12 cellular contexts compared by ENCODE assay signal in genomic region chr5:151799407-151799806, GRCh38. TPM values are rescaled to one million over a fixed set of nuclear protein-coding genes. Genes with fewer than 3 reads are reported as not detected.
DNase-seq lines count a peak whose midpoint lies in the region; ATAC-seq and TF ChIP-seq lines count a peak whose summit lies in the region.
"Had no signal": no experiment of that assay in that cellular context is flagged by ENCODE, and none has a peak within 500 bp of the region (broad histone marks: within the 10 kb centered on the region; RNA-seq: fewer than 3 reads in every experiment).

No MANE protein-coding gene starts in this region.

- H3K4me3 ChIP-seq in testis, result no peak overlapping the region
- H3K4me3 ChIP-seq: cardiac muscle cell had no signal

- WGBS in testis, 2 donors, result 82 to 85% methylated on average over 3 of the region's 3 CpGs

- POLR2A ChIA-PET in activated naive CD8-positive, alpha-beta T cell treated with anti-CD3 and anti-CD28 coated beads, Interleukin-2, amount 10 ng/mL, durations not matched to agents 7 days and 5 days (lab: Charles Lee), result no interaction called here

- H3K27ac ChIP-seq in testis, result no peak overlapping the region
- H3K27ac ChIP-seq: cardiac muscle cell had no signal

- ATAC-seq in activated naive CD8-positive, alpha-beta T cell treated with anti-CD3 and anti-CD28 coated beads, Interleukin-2, amount 10 ng/mL, durations not matched to agents 7 days and 5 days (ENCODE audit: low read depth), result no peak

- no peaks in the 10 kb centered on the region for H3K9me3 Mint-ChIP-seq in activated T-cell treated with anti-CD3 and anti-CD28 coated beads, Interleukin-2, amount 50 U/mL, for 24 hours
- no peaks in the 10 kb centered on the region for H3K9me3 Mint-ChIP-seq in activated naive CD8-positive, alpha-beta T cell treated with anti-CD3 and anti-CD28 coated beads, Interleukin-2, amount 10 ng/mL, durations not matched to agents 7 days and 5 days
- no peaks in the 10 kb centered on the region for H3K9me3 Mint-ChIP-seq in nephron progenitor cell

- no peaks in the 10 kb centered on the region for H3K27me3 ChIP-seq in testis
- H3K27me3 ChIP-seq: cardiac muscle cell had no signal

- DNase-seq in activated T-cell treated with anti-CD3 and anti-CD28 coated beads, Interleukin-2, amount 50 U/mL, for 24 hours, result no peak
- DNase-seq in activated T-cell treated with anti-CD3 and anti-CD28 coated beads, Interleukin-2, amount 50 U/mL, for 48 hours, result no peak
- peak; percentile 36 for DNase-seq in LHCN-M2 (ENCODE audit: low read depth)
- no peak for DNase-seq in activated naive CD8-positive, alpha-beta T cell treated with anti-CD3 and anti-CD28 coated beads, Interleukin-2, amount 10 ng/mL, durations not matched to agents 7 days and 5 days
- DNase-seq in nephron progenitor cell, result no peak
- DNase-seq in NCI-H748 treated with DMSO at 0.1 percent for 48 hours (lab: John Stamatoyannopoulos, UW), result no peak
- no peak for DNase-seq in testis
- no peak for DNase-seq in occipital lobe (lab: John Stamatoyannopoulos, UW)
- DNase-seq: erythroblast, mesendoderm, NCI-H2171 treated with DMSO at 0.1 percent for 48 hours had no signal

- H3K27me3 Mint-ChIP-seq in activated T-cell treated with anti-CD3 and anti-CD28 coated beads, Interleukin-2, amount 50 U/mL, for 24 hours, result no peaks in the 10 kb centered on the region
- no peaks in the 10 kb centered on the region for H3K27me3 Mint-ChIP-seq in activated naive CD8-positive, alpha-beta T cell treated with anti-CD3 and anti-CD28 coated beads, Interleukin-2, amount 10 ng/mL, durations not matched to agents 7 days and 5 days
- peaks cover 4% of the 10 kb centered on the region for H3K27me3 Mint-ChIP-seq in nephron progenitor cell (ENCODE audit: low read depth, poor library complexity)

- no peaks in the 10 kb centered on the region for H3K4me1 ChIP-seq in testis

- H3K4me1 Mint-ChIP-seq in activated T-cell treated with anti-CD3 and anti-CD28 coated beads, Interleukin-2, amount 50 U/mL, for 24 hours (ENCODE audit: low read depth), result peaks cover 46% of the 10 kb centered on the region
- peaks cover 13% of the 10 kb centered on the region for H3K4me1 Mint-ChIP-seq in activated naive CD8-positive, alpha-beta T cell treated with anti-CD3 and anti-CD28 coated beads, Interleukin-2, amount 10 ng/mL, durations not matched to agents 7 days and 5 days
- peaks cover 9% of the 10 kb centered on the region for H3K4me1 Mint-ChIP-seq in nephron progenitor cell

- intact Hi-C loops in testis (cut with DNase I; ENCODE audit: low total_unique reads), result no loop called here

- no peaks in the 10 kb centered on the region for H3K36me3 ChIP-seq in testis (ENCODE audit: low read depth, missing control alignments)

- peaks cover 97% of the 10 kb centered on the region for H3K36me3 Mint-ChIP-seq in activated T-cell treated with anti-CD3 and anti-CD28 coated beads, Interleukin-2, amount 50 U/mL, for 24 hours (ENCODE audit: low read depth)
- peaks cover 38% of the 10 kb centered on the region for H3K36me3 Mint-ChIP-seq in activated naive CD8-positive, alpha-beta T cell treated with anti-CD3 and anti-CD28 coated beads, Interleukin-2, amount 10 ng/mL, durations not matched to agents 7 days and 5 days
- H3K36me3 Mint-ChIP-seq in nephron progenitor cell (ENCODE audit: low read depth), result peaks cover 88% of the 10 kb centered on the region

- H3K9me3 ChIP-seq in testis, result no peaks in the 10 kb centered on the region

- no peak for TF ChIP-seq POLR2A in testis (IDR thresholded peaks at IDR 0.05)

- no peak overlapping the region for H3K4me3 Mint-ChIP-seq in activated T-cell treated with anti-CD3 and anti-CD28 coated beads, Interleukin-2, amount 50 U/mL, for 24 hours
- no peak overlapping the region for H3K4me3 Mint-ChIP-seq in activated naive CD8-positive, alpha-beta T cell treated with anti-CD3 and anti-CD28 coated beads, Interleukin-2, amount 10 ng/mL, durations not matched to agents 7 days and 5 days
- no peak overlapping the region for H3K4me3 Mint-ChIP-seq in nephron progenitor cell

- no peak for TF ChIP-seq CTCF in nephron progenitor cell (IDR thresholded peaks at IDR 0.05)
- TF ChIP-seq CTCF in testis (IDR thresholded peaks at IDR 0.05), result no peak

- peak overlapping the region; percentile 66 for H3K27ac Mint-ChIP-seq in activated T-cell treated with anti-CD3 and anti-CD28 coated beads, Interleukin-2, amount 50 U/mL, for 24 hours
- H3K27ac Mint-ChIP-seq in activated naive CD8-positive, alpha-beta T cell treated with anti-CD3 and anti-CD28 coated beads, Interleukin-2, amount 10 ng/mL, durations not matched to agents 7 days and 5 days, result peak overlapping the region; percentile 21
- peak overlapping the region; percentile 66 for H3K27ac Mint-ChIP-seq in nephron progenitor cell

RNA-seq across cellular contexts. Expression of gene G3BP1, which starts 27.7 kb away (rescaled TPM):
- total RNA-seq in LHCN-M2 (2014; rRNA removed) (203 and 204 TPM in 2 replicates), testis (100 to 1,000 TPM; 112 TPM), occipital lobe (86.7 TPM)
- polyA plus RNA-seq in LHCN-M2 (2012), result 133 TPM
- 100 to 1,000 TPM; 164 to 178 TPM for total RNA-seq in activated naive CD8-positive, alpha-beta T cell treated with anti-CD3 and anti-CD28 coated beads, Interleukin-2, amount 10 ng/mL, durations not matched to agents 7 days and 5 days
- polyA plus RNA-seq in testis (ENCODE audit: insufficient read depth, low read depth, low replicate concordance), result 115 TPM

RNA-seq across cellular contexts. Expression of gene ATOX1, which starts 41.0 kb away (rescaled TPM):
- 86.4 and 119 TPM in 2 replicates for total RNA-seq in LHCN-M2 (2014; rRNA removed)
- 415 TPM for polyA plus RNA-seq in LHCN-M2 (2012)
- total RNA-seq in activated naive CD8-positive, alpha-beta T cell treated with anti-CD3 and anti-CD28 coated beads, Interleukin-2, amount 10 ng/mL, durations not matched to agents 7 days and 5 days, result 10 to 100 TPM; 42.7 to 48.1 TPM
- total RNA-seq in testis, result 100 to 1,000 TPM; 135 to 145 TPM
- polyA plus RNA-seq in testis (ENCODE audit: insufficient read depth, low read depth, low replicate concordance), result 115 TPM
- 16.5 TPM for total RNA-seq in occipital lobe
